ENCODE assay signal across 11 cellular contexts in the genomic region with DNA sequence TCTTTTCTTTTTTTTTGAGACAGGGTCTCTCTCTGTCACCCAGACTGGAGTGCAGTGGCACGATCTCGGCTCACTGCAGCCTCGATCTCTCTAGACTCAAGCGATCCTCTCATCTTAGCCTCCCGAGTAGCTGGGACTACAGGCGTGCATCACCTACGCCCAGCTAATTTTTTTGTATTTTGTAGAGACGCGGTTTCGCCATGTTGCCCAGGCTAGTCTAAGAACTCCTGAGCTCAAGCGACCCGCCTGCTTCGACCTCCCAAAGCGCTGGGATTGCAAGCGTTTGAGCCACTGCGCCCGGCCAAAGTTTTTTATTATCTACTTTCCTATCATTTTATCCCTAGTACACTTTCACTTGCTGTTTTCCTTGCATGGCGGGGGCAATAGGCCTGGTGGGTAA. TPM values are rescaled to one million over a fixed set of nuclear protein-coding genes. Genes with fewer than 3 reads are reported as not detected.
DNase-seq lines count a peak whose midpoint lies in the region; ATAC-seq and TF ChIP-seq lines count a peak whose summit lies in the region.
"Had no signal": no experiment of that assay in that cellular context is flagged by ENCODE, and none has a peak within 500 bp of the region (broad histone marks: within the 10 kb centered on the region; RNA-seq: fewer than 3 reads in every experiment).

No MANE protein-coding gene starts in this region.

- H2BK120ac ChIP-seq in mesendoderm (ENCODE audit: low read depth, low read length): no peak overlapping the region

- no CpG with 5 or more reads among the region's 18 CpGs for WGBS in mesendoderm (ENCODE audit: extremely low coverage, insufficient coverage, low lambda C conversion rate)

- no peak overlapping the region for H3K4ac ChIP-seq in mesendoderm (ENCODE audit: low read depth, low read length)

- H3K23ac ChIP-seq in mesendoderm (ENCODE audit: low read length): no peak overlapping the region

- no peak overlapping the region for H3K18ac ChIP-seq in mesendoderm (ENCODE audit: low read length)

- peak overlapping the region; percentile 47 for H3K4me2 ChIP-seq in mesendoderm (ENCODE audit: low read length)

- DNase-seq in BE2C: no peak
- no peak for DNase-seq in ascending aorta (ENCODE audit: low spot score in 2 of 2)
- no peak for DNase-seq in mesendoderm
- DNase-seq in NCI-H1930 (lab: John Stamatoyannopoulos, UW): no peak
- DNase-seq: SW 1271 had no signal

- no peak for TF ChIP-seq CTCF in BE2C (IDR thresholded peaks at IDR 0.05; ENCODE audit: low read depth, low read length)
- TF ChIP-seq CTCF in ascending aorta (IDR thresholded peaks at IDR 0.05): no peak

- H3K9me3 ChIP-seq in BE2C (no peaks in the 10 kb centered on the region), HUES6 (ENCODE audit: control insufficient read depth, insufficient read depth, low read depth, low read length) (no peaks in the 10 kb centered on the region), ascending aorta (no peaks in the 10 kb centered on the region)

- no peak overlapping the region for H2AK5ac ChIP-seq in mesendoderm (ENCODE audit: low read length)

- intact Hi-C loops in ascending aorta (cut with DNase I): loop anchor here (5.0 to 10.0 kb wide), 2 partner anchors 48 to 675 kb away; no protein-coding TSS in a partner anchor

- H3K4me1 ChIP-seq in BE2C (no peaks in the 10 kb centered on the region; the same call in 1 of the 2 replicates), HUES6 (ENCODE audit: control insufficient read depth, insufficient read depth, low read length) (no peaks in the 10 kb centered on the region; the same call in 1 of the 2 replicates), ascending aorta (peaks cover 0 to 3% of the 10 kb centered on the region in 2 donors), mesendoderm (ENCODE audit: control insufficient read depth, low read depth, low read length) (no peaks in the 10 kb centered on the region)

- H3K27ac ChIP-seq in HUES6 (ENCODE audit: low read depth, low read length): no peak overlapping the region
- H3K27ac ChIP-seq in ascending aorta: peak overlapping the region; percentile 94
- H3K27ac ChIP-seq in mesendoderm (ENCODE audit: low read depth, low read length): no peak overlapping the region

- no peak overlapping the region for H2BK15ac ChIP-seq in mesendoderm (replicated peaks; ENCODE audit: low read depth)

- H3K27me3 ChIP-seq in BE2C (no peaks in the 10 kb centered on the region), HUES6 (ENCODE audit: control insufficient read depth, insufficient read depth, low read length) (no peaks in the 10 kb centered on the region), ascending aorta (no peaks in the 10 kb centered on the region), mesendoderm (ENCODE audit: insufficient read depth, low read length, poor library complexity) (no peaks in the 10 kb centered on the region)

- peak overlapping the region; percentile 74 for H3K4me3 ChIP-seq in BE2C (ENCODE audit: low read depth, low read length)
- peak overlapping the region; percentile 86 for H3K4me3 ChIP-seq in HUES6 (ENCODE audit: low read depth, low read length)
- H3K4me3 ChIP-seq in ascending aorta: peak overlapping the region in 1 of 2 donors; percentile 93
- H3K4me3 ChIP-seq in mesendoderm (ENCODE audit: low read length): no peak overlapping the region

- ATAC-seq in GM19467 (IDR thresholded peaks at IDR 0.05; ENCODE audit: unreplicated experiment): no peak
- ATAC-seq in GM19328 (IDR thresholded peaks at IDR 0.05; ENCODE audit: unreplicated experiment): no peak
- ATAC-seq in HG03378 (IDR thresholded peaks at IDR 0.05; ENCODE audit: unreplicated experiment): no peak
- ATAC-seq: sciatic nerve had no signal

- peak overlapping the region; percentile 73 for H3K56ac ChIP-seq in mesendoderm (ENCODE audit: low read length)

- H4K8ac ChIP-seq in mesendoderm (ENCODE audit: low read depth, low read length): no peak overlapping the region

- no peak overlapping the region for H2BK5ac ChIP-seq in mesendoderm (ENCODE audit: low read length)

- no peak overlapping the region for H4K5ac ChIP-seq in mesendoderm (ENCODE audit: low read length)

- H3K79me2 ChIP-seq in mesendoderm (ENCODE audit: control insufficient read depth, insufficient read depth, low read length): peaks cover 25% of the 10 kb centered on the region

- H3K36me3 ChIP-seq in BE2C (no peaks in the 10 kb centered on the region), HUES6 (ENCODE audit: control insufficient read depth, insufficient read depth, low read length) (peaks cover 4% of the 10 kb centered on the region; the same call in 1 of the 2 replicates), ascending aorta (no peaks in the 10 kb centered on the region), mesendoderm (ENCODE audit: control insufficient read depth, insufficient read depth, low read length) (no peaks in the 10 kb centered on the region)

- H3K79me1 ChIP-seq in mesendoderm (ENCODE audit: low read length): peaks cover 7% of the 10 kb centered on the region

- H3K9ac ChIP-seq in HUES6 (ENCODE audit: low read length) (peak overlapping the region; percentile 84), mesendoderm (ENCODE audit: low read length) (peak overlapping the region; percentile 52)

RNA-seq across cellular contexts. Expression of a gene that starts 1.4 kb away (rescaled TPM):
- 14.8 TPM for polyA plus RNA-seq in BE2C (2012; ENCODE audit: insufficient read depth, insufficient read length, low read depth)
- 5.1 TPM for total RNA-seq in ascending aorta
- polyA plus RNA-seq in mesendoderm (2013, experiment 1 of 2): 39.0 TPM
- polyA plus RNA-seq in mesendoderm (2013, experiment 2 of 2): 36.8 TPM

RNA-seq across cellular contexts. Expression of a gene that starts 54.6 kb away (rescaled TPM):
- 0.34 TPM for polyA plus RNA-seq in BE2C (2012; ENCODE audit: insufficient read depth, insufficient read length, low read depth)
- not detected for total RNA-seq in ascending aorta
- not detected for polyA plus RNA-seq in mesendoderm (2013, experiment 1 of 2)
- not detected for polyA plus RNA-seq in mesendoderm (2013, experiment 2 of 2)
- total RNA-seq: dermis blood vessel endothelial cell, sciatic nerve had no signal

Comparison
In these comparisons a context has a peak if more than half of its experiments do, and no peak if none do; other contexts are left out.
1. H3K27ac ChIP-seq: peak in ascending aorta (2 of 2); none in HUES6 (single experiment) and mesendoderm (single experiment).